Comparison of ENCODE assay signal across 13 cellular contexts in genomic region chr6:11413112-11413687, GRCh38.
A peak's percentile ranks its signal among the peaks of the same experiment; 100 is the strongest.
DNase-seq lines count a peak whose midpoint lies in the region; ATAC-seq and TF ChIP-seq lines count a peak whose summit lies in the region.
"Had no signal": no experiment of that assay in that cellular context is flagged by ENCODE, and none has a peak within 500 bp of the region (broad histone marks: within the 10 kb centered on the region; RNA-seq: fewer than 3 reads in every experiment).

No MANE protein-coding gene starts in this region.

- no CpG with 5 or more reads among the region's 6 CpGs for WGBS in trophoblast cell (ENCODE audit: extremely low coverage, insufficient coverage, insufficient read length)

- H3K4me1 Mint-ChIP-seq in activated CD8-positive, alpha-beta memory T cell treated with anti-CD3 and anti-CD28 coated beads, Interleukin-2, amount 10 ng/mL, durations not matched to agents 7 days and 5 days = peaks cover 58% of the 10 kb centered on the region
- H3K4me1 Mint-ChIP-seq in HFFc6 (ENCODE audit: low read depth) = peaks cover 57% of the 10 kb centered on the region
- peaks cover 73% of the 10 kb centered on the region for H3K4me1 Mint-ChIP-seq in activated T-helper 1 cell treated with anti-CD3 and anti-CD28 coated beads, Interleukin-12 subunit alpha, Interleukin-12 subunit beta, Interleukin-2, Interleukin-4 antibody, amounts not matched to agents 30 ng/mL and 10 ng/mL and 1 ng/mL, durations not matched to agents 14 hours and 24 hours and 36 hours (ENCODE audit: low read depth)

- peak; percentile 42 for DNase-seq in activated CD8-positive, alpha-beta memory T cell treated with anti-CD3 and anti-CD28 coated beads, Interleukin-2, amount 10 ng/mL, durations not matched to agents 7 days and 5 days
- no peak for DNase-seq in activated CD8-positive, alpha-beta memory T cell treated with anti-CD3 and anti-CD28 coated beads, Interleukin-2, amount 50 U/mL, for 4 hours
- DNase-seq in HFFc6 (no peak), trophoblast cell (no peak), occipital lobe (lab: John Stamatoyannopoulos, UW) (no peak)
- no peak for DNase-seq in activated T-helper 1 cell treated with anti-CD3 and anti-CD28 coated beads, Interleukin-12 subunit alpha, Interleukin-12 subunit beta, Interleukin-2, Interleukin-4 antibody, amounts not matched to agents 30 ng/mL and 10 ng/mL and 1 ng/mL, durations not matched to agents 14 hours and 24 hours and 36 hours (ENCODE audit: low spot score)
- DNase-seq: activated CD4-positive, alpha-beta T cell treated with anti-CD3 and anti-CD28 coated beads for 4 hours; adrenal gland; effector CD4-positive, alpha-beta T cell; NCI-H510A treated with DMSO at 0.1 percent for 48 hours had no signal

- peak overlapping the region; percentile 73 for H2BK12ac ChIP-seq in trophoblast cell (ENCODE audit: low read length)

- peak; percentile 53 for TF ChIP-seq CTCF in HFFc6 (IDR thresholded peaks at IDR 0.05)

- no peak overlapping the region for H2BK5ac ChIP-seq in trophoblast cell (ENCODE audit: low read depth, low read length, poor library complexity)

- H3K4me3 Mint-ChIP-seq in activated CD8-positive, alpha-beta memory T cell treated with anti-CD3 and anti-CD28 coated beads, Interleukin-2, amount 10 ng/mL, durations not matched to agents 7 days and 5 days = peak overlapping the region; percentile 15
- no peak overlapping the region for H3K4me3 Mint-ChIP-seq in HFFc6
- H3K4me3 Mint-ChIP-seq in activated T-helper 1 cell treated with anti-CD3 and anti-CD28 coated beads, Interleukin-12 subunit alpha, Interleukin-12 subunit beta, Interleukin-2, Interleukin-4 antibody, amounts not matched to agents 30 ng/mL and 10 ng/mL and 1 ng/mL, durations not matched to agents 14 hours and 24 hours and 36 hours = peak overlapping the region; percentile 49

- H3K36me3 Mint-ChIP-seq in activated CD8-positive, alpha-beta memory T cell treated with anti-CD3 and anti-CD28 coated beads, Interleukin-2, amount 10 ng/mL, durations not matched to agents 7 days and 5 days = peaks cover 14% of the 10 kb centered on the region
- peaks cover 6% of the 10 kb centered on the region for H3K36me3 Mint-ChIP-seq in HFFc6 (ENCODE audit: low read depth)
- peaks cover 2% of the 10 kb centered on the region for H3K36me3 Mint-ChIP-seq in activated T-helper 1 cell treated with anti-CD3 and anti-CD28 coated beads, Interleukin-12 subunit alpha, Interleukin-12 subunit beta, Interleukin-2, Interleukin-4 antibody, amounts not matched to agents 30 ng/mL and 10 ng/mL and 1 ng/mL, durations not matched to agents 14 hours and 24 hours and 36 hours (ENCODE audit: low read depth)

- no peak overlapping the region for H3K14ac ChIP-seq in trophoblast cell (ENCODE audit: low read length)

- H3K27ac Mint-ChIP-seq in activated CD8-positive, alpha-beta memory T cell treated with anti-CD3 and anti-CD28 coated beads, Interleukin-2, amount 10 ng/mL, durations not matched to agents 7 days and 5 days = peak overlapping the region; percentile 91
- no peak overlapping the region for H3K27ac Mint-ChIP-seq in HFFc6
- peak overlapping the region; percentile 94 for H3K27ac Mint-ChIP-seq in activated T-helper 1 cell treated with anti-CD3 and anti-CD28 coated beads, Interleukin-12 subunit alpha, Interleukin-12 subunit beta, Interleukin-2, Interleukin-4 antibody, amounts not matched to agents 30 ng/mL and 10 ng/mL and 1 ng/mL, durations not matched to agents 14 hours and 24 hours and 36 hours

- intact Hi-C loops in activated T-helper 1 cell treated with anti-CD3 and anti-CD28 coated beads, Interleukin-12 subunit alpha, Interleukin-12 subunit beta, Interleukin-2, Interleukin-4 antibody, amounts not matched to agents 30 ng/mL and 10 ng/mL and 1 ng/mL, durations not matched to agents 14 hours and 24 hours and 36 hours (cut with micrococcal nuclease) = loop anchor here (1.0 to 5.0 kb wide), 15 partner anchors 10 to 575 kb away; partner anchors contain the start of genes MAK, NEDD9 and TMEM170B

- no peaks in the 10 kb centered on the region for H3K27me3 Mint-ChIP-seq in activated CD8-positive, alpha-beta memory T cell treated with anti-CD3 and anti-CD28 coated beads, Interleukin-2, amount 10 ng/mL, durations not matched to agents 7 days and 5 days
- H3K27me3 Mint-ChIP-seq in HFFc6 (ENCODE audit: insufficient read depth) = no peaks in the 10 kb centered on the region
- H3K27me3 Mint-ChIP-seq in activated T-helper 1 cell treated with anti-CD3 and anti-CD28 coated beads, Interleukin-12 subunit alpha, Interleukin-12 subunit beta, Interleukin-2, Interleukin-4 antibody, amounts not matched to agents 30 ng/mL and 10 ng/mL and 1 ng/mL, durations not matched to agents 14 hours and 24 hours and 36 hours (ENCODE audit: insufficient read depth) = no peaks in the 10 kb centered on the region

- H3K4me1 ChIP-seq in trophoblast cell (ENCODE audit: control insufficient read depth in 1 of 2, insufficient read depth in 2 of 2, low read length in 2 of 2) = peaks cover 3% of the 10 kb centered on the region in 2 experiments
- H3K4me1 ChIP-seq: adrenal gland had no signal

- ATAC-seq in activated CD8-positive, alpha-beta memory T cell treated with anti-CD3 and anti-CD28 coated beads, Interleukin-2, amount 10 ng/mL, durations not matched to agents 7 days and 5 days = peak; percentile 53
- no peak for ATAC-seq in HG03521 (IDR thresholded peaks at IDR 0.05; ENCODE audit: unreplicated experiment)
- no peak for ATAC-seq in GM19351 (IDR thresholded peaks at IDR 0.05; ENCODE audit: unreplicated experiment)

- H2BK120ac ChIP-seq in trophoblast cell (ENCODE audit: insufficient read depth, low read length, poor library complexity) = peak overlapping the region; percentile 46

- no peak overlapping the region for H4K12ac ChIP-seq in trophoblast cell (ENCODE audit: low read depth, low read length)

- H2AK5ac ChIP-seq in trophoblast cell (ENCODE audit: low read length) = no peak overlapping the region

- peaks cover 6% of the 10 kb centered on the region for H3K9me3 ChIP-seq in trophoblast cell (ENCODE audit: insufficient read depth, low read depth, low read length)
- H3K9me3 ChIP-seq: adrenal gland, SJSA1 had no signal

- H3K9me3 Mint-ChIP-seq in activated CD8-positive, alpha-beta memory T cell treated with anti-CD3 and anti-CD28 coated beads, Interleukin-2, amount 10 ng/mL, durations not matched to agents 7 days and 5 days (ENCODE audit: low read depth) = peaks cover 4% of the 10 kb centered on the region
- H3K9me3 Mint-ChIP-seq in HFFc6 = peaks cover 7% of the 10 kb centered on the region
- peaks cover 17% of the 10 kb centered on the region for H3K9me3 Mint-ChIP-seq in activated T-helper 1 cell treated with anti-CD3 and anti-CD28 coated beads, Interleukin-12 subunit alpha, Interleukin-12 subunit beta, Interleukin-2, Interleukin-4 antibody, amounts not matched to agents 30 ng/mL and 10 ng/mL and 1 ng/mL, durations not matched to agents 14 hours and 24 hours and 36 hours

- no peak overlapping the region for H4K91ac ChIP-seq in trophoblast cell (ENCODE audit: low read depth, low read length)

- no peaks in the 10 kb centered on the region for H3K27me3 ChIP-seq in trophoblast cell (ENCODE audit: insufficient read depth, low read length)
- H3K27me3 ChIP-seq: adrenal gland, SJSA1 had no signal

- peak overlapping the region; percentile 59 for H3K9ac ChIP-seq in trophoblast cell (ENCODE audit: low read length)

- no peak overlapping the region for H4K8ac ChIP-seq in trophoblast cell (ENCODE audit: low read depth, low read length)

- H3K4me2 ChIP-seq in trophoblast cell (ENCODE audit: low read length) = no peak overlapping the region

- H3K4ac ChIP-seq in trophoblast cell (ENCODE audit: low read depth, low read length) = no peak overlapping the region

- no peak overlapping the region for H3K18ac ChIP-seq in trophoblast cell (ENCODE audit: low read length)

- H3K36me3 ChIP-seq in trophoblast cell (ENCODE audit: control insufficient read depth in 1 of 2, insufficient read depth in 2 of 2, low read length in 2 of 2) = peaks cover 0 to 5% of the 10 kb centered on the region in 2 experiments
- H3K36me3 ChIP-seq: adrenal gland, SJSA1 had no signal

- no peaks in the 10 kb centered on the region for H3K79me2 ChIP-seq in trophoblast cell (ENCODE audit: control insufficient read depth, insufficient read depth, low read length, poor library complexity)

- H3K79me1 ChIP-seq in trophoblast cell (ENCODE audit: low read length) = peaks cover 14% of the 10 kb centered on the region

- H3K27ac ChIP-seq in trophoblast cell (ENCODE audit: low read depth, low read length) = no peak overlapping the region
- H3K27ac ChIP-seq: SJSA1 had no signal

- no peak overlapping the region for H3K4me3 ChIP-seq in trophoblast cell (ENCODE audit: low read depth, low read length)
- H3K4me3 ChIP-seq: adrenal gland, SJSA1 had no signal

- H3K23ac ChIP-seq in trophoblast cell (ENCODE audit: low read length) = no peak overlapping the region

- CTCF ChIA-PET in activated CD8-positive, alpha-beta memory T cell treated with anti-CD3 and anti-CD28 coated beads, Interleukin-2, amount 10 ng/mL, durations not matched to agents 7 days and 5 days (lab: Charles Lee) = interaction anchor here (0.9 to 2.8 kb wide), 6 partner anchors 9 to 181 kb away, joined by 3 to 8 read pairs (median 4); partner anchors contain the start of gene NEDD9

- no peak overlapping the region for H2AFZ ChIP-seq in trophoblast cell (ENCODE audit: insufficient read depth, low read length, poor library complexity)
